In genomic region chr5:161064297-161064696, GRCh38 we compare ENCODE assay signal across 2 cellular contexts.
TF ChIP-seq lines count a peak whose summit lies in the region.

No MANE protein-coding gene starts in this region.

TF ChIP-seq in GM23338, 12 proteins besides CTCF, POLR2A, EP300 and RAD21:
- no peak for TF ChIP-seq ZNF462 (CRISPR knock-in tag; IDR thresholded peaks at IDR 0.05)
- TF ChIP-seq ZNF331 (CRISPR knock-in tag; IDR thresholded peaks at IDR 0.05; ENCODE audit: low read depth), result no peak
- TF ChIP-seq EZH2phosphoT487 (IDR thresholded peaks at IDR 0.05; ENCODE audit: unreplicated experiment), result no peak

TF ChIP-seq in WTC11, 78 proteins besides CTCF, POLR2A, EP300 and RAD21 (continued from another document):
- no peak for TF ChIP-seq CDX4 (CRISPR knock-in tag; IDR thresholded peaks at IDR 0.05; ENCODE audit: borderline replicate concordance)
- TF ChIP-seq ELF4 (CRISPR knock-in tag; IDR thresholded peaks at IDR 0.05; ENCODE audit: low read depth), result no peak
- no peak for TF ChIP-seq OVOL2 (CRISPR knock-in tag; IDR thresholded peaks at IDR 0.05; ENCODE audit: borderline replicate concordance)
- no peak for TF ChIP-seq ZNF512 (CRISPR knock-in tag; IDR thresholded peaks at IDR 0.05; ENCODE audit: borderline replicate concordance)
- TF ChIP-seq ZNF425 (CRISPR knock-in tag; conservative IDR thresholded peaks at IDR 0.05), result no peak
- TF ChIP-seq TCF7 (CRISPR knock-in tag; IDR thresholded peaks at IDR 0.05; ENCODE audit: low read depth), result no peak
- no peak for TF ChIP-seq MYBL2 (CRISPR knock-in tag; IDR thresholded peaks at IDR 0.05)
- TF ChIP-seq TEAD4 (CRISPR knock-in tag; IDR thresholded peaks at IDR 0.05), result no peak
- TF ChIP-seq HMGA2 (CRISPR knock-in tag; IDR thresholded peaks at IDR 0.05), result no peak
- TF ChIP-seq MXD4 (CRISPR knock-in tag; IDR thresholded peaks at IDR 0.05; ENCODE audit: borderline replicate concordance), result no peak
- no peak for TF ChIP-seq CREB1 (CRISPR knock-in tag; IDR thresholded peaks at IDR 0.05)
- TF ChIP-seq E2F1 (CRISPR knock-in tag; IDR thresholded peaks at IDR 0.05), result no peak
